19 cellular contexts compared by ENCODE assay signal in the genomic region with DNA sequence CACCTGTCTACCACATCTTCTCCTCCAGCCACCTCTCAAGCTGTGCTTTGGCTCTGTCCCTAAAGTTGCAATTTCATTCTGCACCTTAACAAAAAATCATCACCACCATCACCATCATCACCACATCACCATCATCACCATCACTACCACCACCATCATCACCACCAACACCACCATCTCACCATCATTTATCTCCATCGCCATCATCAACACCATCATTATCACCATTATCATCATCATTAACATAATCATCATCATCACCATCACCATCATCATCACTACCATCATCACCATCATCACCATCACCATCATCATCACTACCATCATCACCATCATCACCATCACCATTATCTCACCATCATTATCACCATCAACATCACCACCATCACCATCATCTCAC.
DNase-seq lines count a peak whose midpoint lies in the region; ATAC-seq, FAIRE-seq and TF ChIP-seq lines count a peak whose summit lies in the region.
"Had no signal": no experiment of that assay in that cellular context is flagged by ENCODE, and none has a peak within 500 bp of the region (broad histone marks: within the 10 kb centered on the region; RNA-seq: fewer than 3 reads in every experiment).

No MANE protein-coding gene starts in this region.

- no peak overlapping the region for H2BK20ac ChIP-seq in IMR-90 (ENCODE audit: low read depth, low read length)

- no peak overlapping the region for H2BK120ac ChIP-seq in IMR-90 (ENCODE audit: low read depth, low read length)

- TF ChIP-seq CTCF in IMR-90 (conservative IDR thresholded peaks at IDR 0.05; ENCODE audit: low read depth, low read length) (no peak), endothelial cell of umbilical vein (IDR thresholded peaks at IDR 0.05; ENCODE audit: extremely low read depth in 1 of 2, insufficient read depth in 1 of 2, low read depth in 1 of 2, low read length in 2 of 2) (no peak)

- H4K91ac ChIP-seq in IMR-90 (ENCODE audit: insufficient read depth, low read depth, low read length): no peak overlapping the region

- H3K4me1 ChIP-seq in IMR-90 (ENCODE audit: control insufficient read depth, insufficient read depth, low read length): no peaks in the 10 kb centered on the region
- no peaks in the 10 kb centered on the region for H3K4me1 ChIP-seq in endothelial cell of umbilical vein (ENCODE audit: control insufficient read depth, extremely low read depth, insufficient read depth, low read length)

- H3K14ac ChIP-seq in IMR-90 (replicated peaks; ENCODE audit: low read depth, low read length): no peak overlapping the region

- no peaks in the 10 kb centered on the region for H3K36me3 ChIP-seq in IMR-90 (ENCODE audit: control insufficient read depth, insufficient read depth, low read length)
- H3K36me3 ChIP-seq in endothelial cell of umbilical vein (ENCODE audit: control insufficient read depth in 2 of 2, extremely low read depth in 1 of 2, insufficient read depth in 2 of 2, low read length in 2 of 2): no peaks in the 10 kb centered on the region

- no peak overlapping the region for H2BK15ac ChIP-seq in IMR-90 (ENCODE audit: low read depth, low read length)

- H4K8ac ChIP-seq in IMR-90 (ENCODE audit: low read depth in 2 of 2, low read length in 2 of 2): no peak overlapping the region

- BruUV-seq in IMR-90 (replicated peaks; lab: Mats Ljungman, UMichigan) (no TSS peak), endothelial cell of umbilical vein (replicated peaks; lab: Mats Ljungman, UMichigan) (no TSS peak)

- TF ChIP-seq RAD21 in IMR-90 (IDR thresholded peaks at IDR 0.05; ENCODE audit: low read length): no peak

- H2AK9ac ChIP-seq in IMR-90 (replicated peaks; ENCODE audit: low read depth, low read length, poor library complexity): peak overlapping the region; percentile 42

- H3K56ac ChIP-seq in IMR-90 (ENCODE audit: extremely low read depth, insufficient read depth, low read length): no peak overlapping the region

- H3K4me3 ChIP-seq in IMR-90 (ENCODE audit: insufficient read depth, low read depth, low read length) (no peak overlapping the region), endothelial cell of umbilical vein (replicated peaks in 1 of 3; ENCODE audit: insufficient read depth in 1 of 3, low read depth in 1 of 3, low read length in 3 of 3) (no peak overlapping the region)
- H3K4me3 ChIP-seq: GM23338 had no signal

- no peaks in the 10 kb centered on the region for H3K79me2 ChIP-seq in endothelial cell of umbilical vein (ENCODE audit: control insufficient read depth, insufficient read depth, low read length)

- H2AFZ ChIP-seq in IMR-90 (replicated peaks; ENCODE audit: low read length, poor library complexity): no peak overlapping the region
- no peak overlapping the region for H2AFZ ChIP-seq in endothelial cell of umbilical vein (ENCODE audit: low read depth, low read length)
- H2AFZ ChIP-seq: GM23338 had no signal

- TF ChIP-seq POLR2A in GM12892 (IDR thresholded peaks at IDR 0.05; ENCODE audit: low read depth, low read length) (no peak), H54 (IDR thresholded peaks at IDR 0.05; ENCODE audit: low read depth, low read length) (no peak), IMR-90 (IDR thresholded peaks at IDR 0.05; ENCODE audit: low read depth, low read length) (no peak), endothelial cell of umbilical vein (IDR thresholded peaks at IDR 0.05; ENCODE audit: low read depth, low read length) (no peak)

- H2BK5ac ChIP-seq in IMR-90 (ENCODE audit: low read depth, low read length, poor library complexity, severe bottlenecking): peak overlapping the region; percentile 35

- no peak overlapping the region for H3K18ac ChIP-seq in IMR-90 (ENCODE audit: low read depth, low read length)

- H3K4me2 ChIP-seq in IMR-90 (ENCODE audit: low read depth, low read length) (no peak overlapping the region), endothelial cell of umbilical vein (ENCODE audit: insufficient read depth, low read length) (no peak overlapping the region)
- H3K4me2 ChIP-seq: GM23338 had no signal

- CTCF ChIA-PET in IMR-90 (lab: Yijun Ruan, JAX): no interaction called here
- CTCF ChIA-PET in endothelial cell of umbilical vein (lab: Charles Lee): no interaction called here

- dilution Hi-C loops in IMR-90 (cut with HindIII; ENCODE audit: low sequenced_read_pairs, unreplicated experiment): no loop called here
- dilution Hi-C loops in endothelial cell of umbilical vein (cut with MboI; ENCODE audit: extremely low pct_ligation_motif_present, low sequenced_read_pairs): no loop called here

- no peak overlapping the region for H4K5ac ChIP-seq in IMR-90 (ENCODE audit: low read depth, low read length)

- peaks cover 6% of the 10 kb centered on the region; the same call in 1 of the 2 replicates for H3K9me3 ChIP-seq in IMR-90 (ENCODE audit: control insufficient read depth, insufficient read depth, low read length)
- H3K9me3 ChIP-seq in endothelial cell of umbilical vein (replicated peaks; ENCODE audit: control insufficient read depth, insufficient read depth, low read length): peaks cover 2% of the 10 kb centered on the region

- H3K79me1 ChIP-seq in IMR-90 (ENCODE audit: low read depth in 1 of 2, low read length in 2 of 2): no peaks in the 10 kb centered on the region

- intact Hi-C loops in IMR-90 (cut with micrococcal nuclease) (no loop called here), endothelial cell of umbilical vein (cut with micrococcal nuclease) (no loop called here)

- 76 to 100% methylated on average over 1 of the region's 1 CpG for WGBS in IMR-90 (ENCODE audit: extremely low coverage in 2 of 2, insufficient read length in 1 of 2), 2 experiments

- DNase-seq in GM12892 (ENCODE audit: insufficient read length) (no peak), H54 (ENCODE audit: insufficient read length, low spot score) (no peak), IMR-90 (no peak), endothelial cell of umbilical vein (ENCODE audit: low read depth, low spot score) (no peak), kidney tubule cell (ENCODE audit: low spot score) (no peak), NCI-H82 (lab: John Stamatoyannopoulos, UW) (no peak), GOT3 (lab: John Stamatoyannopoulos, UW) (no peak), T-helper 9 cell (no peak)
- DNase-seq: C1 segment of cervical spinal cord; Calu3; CD4-positive, alpha-beta memory T cell; COR-L47; DMS153; DND-41; H7; HCEC 1CT had no signal

- no peak for ATAC-seq in IMR-90 (ENCODE audit: low read depth)
- ATAC-seq: GM23338 had no signal

- no peak overlapping the region for H3K4ac ChIP-seq in IMR-90 (ENCODE audit: low read depth, low read length)

- POLR2A ChIA-PET in IMR-90 (lab: Charles Lee; ENCODE audit: unreplicated experiment) (no interaction called here), endothelial cell of umbilical vein (lab: Charles Lee) (no interaction called here)

- no peak overlapping the region for H3K27ac ChIP-seq in IMR-90 (ENCODE audit: insufficient read depth, low read length)
- no peak overlapping the region for H3K27ac ChIP-seq in endothelial cell of umbilical vein (ENCODE audit: insufficient read depth, low read depth, low read length)

- H3K9me1 ChIP-seq in IMR-90 (ENCODE audit: insufficient read depth, low read length) (no peaks in the 10 kb centered on the region), endothelial cell of umbilical vein (replicated peaks; ENCODE audit: control insufficient read depth, extremely low read depth, insufficient read depth, low read length) (no peaks in the 10 kb centered on the region)

- H2AK5ac ChIP-seq in IMR-90 (ENCODE audit: low read depth, low read length): no peak overlapping the region

- H3K23ac ChIP-seq in IMR-90 (ENCODE audit: low read depth, low read length): no peak overlapping the region

- H3K9ac ChIP-seq in IMR-90 (ENCODE audit: low read depth, low read length): no peak overlapping the region
- no peak overlapping the region for H3K9ac ChIP-seq in endothelial cell of umbilical vein (replicated peaks; ENCODE audit: extremely low read depth, insufficient read depth, low read length)

- H3K27me3 ChIP-seq in IMR-90 (ENCODE audit: control insufficient read depth, insufficient read depth, low read length) (no peaks in the 10 kb centered on the region), endothelial cell of umbilical vein (ENCODE audit: control insufficient read depth in 2 of 2, insufficient read depth in 2 of 2, low read length in 2 of 2) (no peaks in the 10 kb centered on the region)

- H4K20me1 ChIP-seq in IMR-90 (ENCODE audit: insufficient read depth, low read length): no peaks in the 10 kb centered on the region
- H4K20me1 ChIP-seq in endothelial cell of umbilical vein (replicated peaks; ENCODE audit: control insufficient read depth, extremely low read depth, insufficient read depth, low read length): no peaks in the 10 kb centered on the region

- FAIRE-seq in GM12892 (lab: Jason Lieb, UNC): peak; percentile 84
- FAIRE-seq in H54 (lab: Jason Lieb, UNC): peak; percentile 23
- peak; percentile 12 for FAIRE-seq in endothelial cell of umbilical vein (lab: Jason Lieb, UNC)
- FAIRE-seq: G401.6, GM19239 had no signal

- in situ Hi-C loops in IMR-90 (cut with MboI; ENCODE audit: low sequenced_read_pairs): no loop called here

TF ChIP-seq in IMR-90, 13 proteins besides CTCF, POLR2A, EP300 and RAD21 (continues in another document):
- TF ChIP-seq BHLHE40 (IDR thresholded peaks at IDR 0.05; ENCODE audit: low read depth, low read length): no peak
- no peak for TF ChIP-seq NFE2L2 (IDR thresholded peaks at IDR 0.05; ENCODE audit: low read depth, low read length)
- TF ChIP-seq CEBPB (IDR thresholded peaks at IDR 0.05; ENCODE audit: low read depth, low read length): no peak
- TF ChIP-seq MAZ (IDR thresholded peaks at IDR 0.05; ENCODE audit: borderline replicate concordance, low read depth, low read length): no peak
- no peak for TF ChIP-seq MAFK (IDR thresholded peaks at IDR 0.05; ENCODE audit: low read depth, low read length)

TF ChIP-seq in endothelial cell of umbilical vein, 7 proteins besides CTCF, POLR2A, EP300 and RAD21:
- TF ChIP-seq MYC (IDR thresholded peaks at IDR 0.05; ENCODE audit: low read depth, low read length) (no peak), POLR2AphosphoS5 (IDR thresholded peaks at IDR 0.05; ENCODE audit: insufficient read depth, low read depth, low read length) (no peak), EZH2 (IDR thresholded peaks at IDR 0.05; ENCODE audit: borderline replicate concordance, low read depth, low read length, severe bottlenecking) (no peak), FOS (IDR thresholded peaks at IDR 0.05; ENCODE audit: borderline replicate concordance, insufficient read depth, low read length) (no peak), JUN (IDR thresholded peaks at IDR 0.05; ENCODE audit: borderline replicate concordance, insufficient read depth, insufficient read length, low read depth) (no peak)
